Comparison of ENCODE assay signal across 1 cellular context in genomic region chr17:51743477-51743876, GRCh38.
TF ChIP-seq lines count a peak whose summit lies in the region.

No MANE protein-coding gene starts in this region.

TF ChIP-seq in A549, 52 proteins besides CTCF, POLR2A, EP300 and RAD21 (continued from another document):
- TF ChIP-seq BCL3 (IDR thresholded peaks at IDR 0.05) (no peak), ZSCAN20 (CRISPR knock-in tag; IDR thresholded peaks at IDR 0.05) (no peak), EHMT2 (IDR thresholded peaks at IDR 0.05; ENCODE audit: low read depth) (no peak)
- TF ChIP-seq, protein P1, sequence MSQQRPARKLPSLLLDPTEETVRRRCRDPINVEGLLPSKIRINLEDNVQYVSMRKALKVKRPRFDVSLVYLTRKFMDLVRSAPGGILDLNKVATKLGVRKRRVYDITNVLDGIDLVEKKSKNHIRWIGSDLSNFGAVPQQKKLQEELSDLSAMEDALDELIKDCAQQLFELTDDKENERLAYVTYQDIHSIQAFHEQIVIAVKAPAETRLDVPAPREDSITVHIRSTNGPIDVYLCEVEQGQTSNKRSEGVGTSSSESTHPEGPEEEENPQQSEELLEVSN (IDR thresholded peaks at IDR 0.05; ENCODE audit: borderline replicate concordance, low read depth) = no peak
